ENCODE assay signal across 1 cellular context in the genomic region with DNA sequence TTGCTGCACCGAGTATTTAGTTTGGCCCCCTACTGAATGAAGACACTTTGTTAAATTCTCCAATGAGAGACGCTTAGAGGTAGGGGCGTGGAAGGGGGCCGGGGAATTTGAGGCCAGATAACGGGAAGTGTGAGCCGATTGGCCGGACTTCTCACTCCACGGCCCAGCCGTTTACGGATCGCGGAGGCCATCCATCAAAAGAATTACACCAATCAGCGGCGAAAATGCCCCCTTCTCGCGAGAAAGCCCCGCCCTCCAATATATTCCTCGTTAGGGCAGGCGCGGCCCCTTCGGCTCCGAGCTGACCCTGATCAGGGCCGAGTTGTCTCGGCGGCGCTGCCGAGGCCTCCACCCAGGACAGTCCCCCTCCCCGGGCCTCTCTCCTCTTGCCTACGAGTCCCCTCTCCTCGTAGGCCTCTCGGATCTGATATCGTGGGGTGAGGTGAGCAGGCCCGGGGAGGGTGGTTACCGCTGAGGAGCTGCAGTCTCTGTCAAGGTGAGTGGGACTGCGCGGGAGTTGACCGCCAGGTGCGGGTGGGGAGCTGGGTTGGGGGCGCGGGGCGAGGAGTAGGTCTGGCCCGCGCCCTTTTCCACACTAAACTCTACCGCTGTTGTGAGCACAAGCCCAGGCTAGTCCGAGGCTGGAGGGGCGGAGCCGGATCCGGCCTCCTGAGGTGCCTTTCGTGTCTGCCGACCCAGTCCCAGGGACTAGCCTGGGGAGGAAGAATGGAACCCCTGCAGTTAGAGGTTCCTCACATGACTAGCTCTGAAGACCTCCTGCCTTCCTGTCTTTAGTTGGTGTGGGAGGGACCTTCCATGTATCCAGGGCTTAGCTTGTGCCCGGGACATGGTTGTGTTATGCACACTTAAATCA.
TF ChIP-seq lines count a peak whose summit lies in the region.

Gene CCNG1, plus strand, starts transcription at position 287 of the 874 bp plus-strand sequence. CDS start 1,662 bp downstream, outside the sequence.

TF ChIP-seq in HepG2, 621 proteins besides CTCF, POLR2A, EP300 and RAD21 (continued from another document and continues in another):
- peak; percentile 26; the same call in 1 of the 2 replicates for TF ChIP-seq HINFP (CRISPR knock-in tag; IDR thresholded peaks at IDR 0.05; ENCODE audit: low read depth)
- no peak for TF ChIP-seq SOX6 (IDR thresholded peaks at IDR 0.05)
- TF ChIP-seq SOX6 (CRISPR knock-in tag; IDR thresholded peaks at IDR 0.05): peak; percentile 67
- no peak for TF ChIP-seq NFRKB (IDR thresholded peaks at IDR 0.05)
- TF ChIP-seq ZKSCAN8 (CRISPR knock-in tag; IDR thresholded peaks at IDR 0.05; ENCODE audit: borderline replicate concordance): no peak
- TF ChIP-seq SMAD1 (CRISPR knock-in tag; IDR thresholded peaks at IDR 0.05; ENCODE audit: borderline replicate concordance, low read depth): peak; percentile 57; the same call in 1 of the 2 replicates
- peak; percentile 64; the same call in 1 of the 2 replicates for TF ChIP-seq ZNF292 (CRISPR knock-in tag; IDR thresholded peaks at IDR 0.05; ENCODE audit: borderline replicate concordance, low read depth)
- TF ChIP-seq ZNF205 (CRISPR knock-in tag; IDR thresholded peaks at IDR 0.05): peak; percentile 44; the same call in 1 of the 2 replicates
- TF ChIP-seq FOSL1 (CRISPR knock-in tag; IDR thresholded peaks at IDR 0.05; ENCODE audit: borderline replicate concordance): no peak
- no peak for TF ChIP-seq ARNTL (CRISPR knock-in tag; IDR thresholded peaks at IDR 0.05)
- peak; percentile 58; the same call in 1 of the 2 replicates for TF ChIP-seq KLF6 (CRISPR knock-in tag; IDR thresholded peaks at IDR 0.05)
- TF ChIP-seq, protein P1, sequence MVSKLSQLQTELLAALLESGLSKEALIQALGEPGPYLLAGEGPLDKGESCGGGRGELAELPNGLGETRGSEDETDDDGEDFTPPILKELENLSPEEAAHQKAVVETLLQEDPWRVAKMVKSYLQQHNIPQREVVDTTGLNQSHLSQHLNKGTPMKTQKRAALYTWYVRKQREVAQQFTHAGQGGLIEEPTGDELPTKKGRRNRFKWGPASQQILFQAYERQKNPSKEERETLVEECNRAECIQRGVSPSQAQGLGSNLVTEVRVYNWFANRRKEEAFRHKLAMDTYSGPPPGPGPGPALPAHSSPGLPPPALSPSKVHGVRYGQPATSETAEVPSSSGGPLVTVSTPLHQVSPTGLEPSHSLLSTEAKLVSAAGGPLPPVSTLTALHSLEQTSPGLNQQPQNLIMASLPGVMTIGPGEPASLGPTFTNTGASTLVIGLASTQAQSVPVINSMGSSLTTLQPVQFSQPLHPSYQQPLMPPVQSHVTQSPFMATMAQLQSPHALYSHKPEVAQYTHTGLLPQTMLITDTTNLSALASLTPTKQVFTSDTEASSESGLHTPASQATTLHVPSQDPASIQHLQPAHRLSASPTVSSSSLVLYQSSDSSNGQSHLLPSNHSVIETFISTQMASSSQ (IDR thresholded peaks at IDR 0.05; ENCODE audit: low read depth): no peak
- TF ChIP-seq, protein P1 (CRISPR knock-in tag; IDR thresholded peaks at IDR 0.05; ENCODE audit: borderline replicate concordance): peak; percentile 39; the same call in 1 of the 2 replicates
- no peak for TF ChIP-seq ZNF576 (CRISPR knock-in tag; IDR thresholded peaks at IDR 0.05)
- peak; percentile 95 for TF ChIP-seq ZFX (CRISPR knock-in tag; IDR thresholded peaks at IDR 0.05; ENCODE audit: low read depth)
- no peak for TF ChIP-seq ZNF83 (CRISPR knock-in tag; IDR thresholded peaks at IDR 0.05; ENCODE audit: borderline replicate concordance)
- no peak for TF ChIP-seq TEAD2 (CRISPR knock-in tag; IDR thresholded peaks at IDR 0.05)
- TF ChIP-seq SNAI1 (CRISPR knock-in tag; IDR thresholded peaks at IDR 0.05; ENCODE audit: borderline replicate concordance): no peak
- peak; percentile 82 for TF ChIP-seq RXRA (CRISPR knock-in tag; IDR thresholded peaks at IDR 0.05)
- TF ChIP-seq, protein P2, sequence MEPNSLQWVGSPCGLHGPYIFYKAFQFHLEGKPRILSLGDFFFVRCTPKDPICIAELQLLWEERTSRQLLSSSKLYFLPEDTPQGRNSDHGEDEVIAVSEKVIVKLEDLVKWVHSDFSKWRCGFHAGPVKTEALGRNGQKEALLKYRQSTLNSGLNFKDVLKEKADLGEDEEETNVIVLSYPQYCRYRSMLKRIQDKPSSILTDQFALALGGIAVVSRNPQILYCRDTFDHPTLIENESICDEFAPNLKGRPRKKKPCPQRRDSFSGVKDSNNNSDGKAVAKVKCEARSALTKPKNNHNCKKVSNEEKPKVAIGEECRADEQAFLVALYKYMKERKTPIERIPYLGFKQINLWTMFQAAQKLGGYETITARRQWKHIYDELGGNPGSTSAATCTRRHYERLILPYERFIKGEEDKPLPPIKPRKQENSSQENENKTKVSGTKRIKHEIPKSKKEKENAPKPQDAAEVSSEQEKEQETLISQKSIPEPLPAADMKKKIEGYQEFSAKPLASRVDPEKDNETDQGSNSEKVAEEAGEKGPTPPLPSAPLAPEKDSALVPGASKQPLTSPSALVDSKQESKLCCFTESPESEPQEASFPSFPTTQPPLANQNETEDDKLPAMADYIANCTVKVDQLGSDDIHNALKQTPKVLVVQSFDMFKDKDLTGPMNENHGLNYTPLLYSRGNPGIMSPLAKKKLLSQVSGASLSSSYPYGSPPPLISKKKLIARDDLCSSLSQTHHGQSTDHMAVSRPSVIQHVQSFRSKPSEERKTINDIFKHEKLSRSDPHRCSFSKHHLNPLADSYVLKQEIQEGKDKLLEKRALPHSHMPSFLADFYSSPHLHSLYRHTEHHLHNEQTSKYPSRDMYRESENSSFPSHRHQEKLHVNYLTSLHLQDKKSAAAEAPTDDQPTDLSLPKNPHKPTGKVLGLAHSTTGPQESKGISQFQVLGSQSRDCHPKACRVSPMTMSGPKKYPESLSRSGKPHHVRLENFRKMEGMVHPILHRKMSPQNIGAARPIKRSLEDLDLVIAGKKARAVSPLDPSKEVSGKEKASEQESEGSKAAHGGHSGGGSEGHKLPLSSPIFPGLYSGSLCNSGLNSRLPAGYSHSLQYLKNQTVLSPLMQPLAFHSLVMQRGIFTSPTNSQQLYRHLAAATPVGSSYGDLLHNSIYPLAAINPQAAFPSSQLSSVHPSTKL (CRISPR knock-in tag; IDR thresholded peaks at IDR 0.05): peak; percentile 21; the same call in 1 of the 2 replicates
- TF ChIP-seq ZNF749 (CRISPR knock-in tag; IDR thresholded peaks at IDR 0.05; ENCODE audit: borderline replicate concordance): 0 out of 2 replicates have a peak, but pooled peaks have one; percentile 29
- TF ChIP-seq JUND (CRISPR knock-in tag; IDR thresholded peaks at IDR 0.05): no peak
- TF ChIP-seq HMG20A (CRISPR knock-in tag; IDR thresholded peaks at IDR 0.05; ENCODE audit: borderline replicate concordance): no peak
- peak; percentile 99 for TF ChIP-seq POLR2G (IDR thresholded peaks at IDR 0.05; ENCODE audit: low read depth, low read length)
- TF ChIP-seq, protein P3, sequence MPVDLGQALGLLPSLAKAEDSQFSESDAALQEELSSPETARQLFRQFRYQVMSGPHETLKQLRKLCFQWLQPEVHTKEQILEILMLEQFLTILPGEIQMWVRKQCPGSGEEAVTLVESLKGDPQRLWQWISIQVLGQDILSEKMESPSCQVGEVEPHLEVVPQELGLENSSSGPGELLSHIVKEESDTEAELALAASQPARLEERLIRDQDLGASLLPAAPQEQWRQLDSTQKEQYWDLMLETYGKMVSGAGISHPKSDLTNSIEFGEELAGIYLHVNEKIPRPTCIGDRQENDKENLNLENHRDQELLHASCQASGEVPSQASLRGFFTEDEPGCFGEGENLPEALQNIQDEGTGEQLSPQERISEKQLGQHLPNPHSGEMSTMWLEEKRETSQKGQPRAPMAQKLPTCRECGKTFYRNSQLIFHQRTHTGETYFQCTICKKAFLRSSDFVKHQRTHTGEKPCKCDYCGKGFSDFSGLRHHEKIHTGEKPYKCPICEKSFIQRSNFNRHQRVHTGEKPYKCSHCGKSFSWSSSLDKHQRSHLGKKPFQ (CRISPR knock-in tag; IDR thresholded peaks at IDR 0.05; ENCODE audit: insufficient replicate concordance): peak; percentile 77
- peak; percentile 79 for TF ChIP-seq U2AF1 (optimal IDR thresholded peaks at IDR 0.05; ENCODE audit: low read depth, low read length)
- no peak for TF ChIP-seq KDM6A (CRISPR knock-in tag; IDR thresholded peaks at IDR 0.05; ENCODE audit: low read depth)
- TF ChIP-seq MEIS1 (CRISPR knock-in tag; IDR thresholded peaks at IDR 0.05; ENCODE audit: borderline replicate concordance): no peak
- peak; percentile 24; the same call in 1 of the 2 replicates for TF ChIP-seq ESRRA (CRISPR knock-in tag; IDR thresholded peaks at IDR 0.05; ENCODE audit: low read depth)
- TF ChIP-seq BCL3 (CRISPR knock-in tag; IDR thresholded peaks at IDR 0.05): peak; percentile 76; the same call in 1 of the 2 replicates
- TF ChIP-seq KAT8 (CRISPR knock-in tag; IDR thresholded peaks at IDR 0.05): peak; percentile 78
- peak; percentile 68; the same call in 1 of the 2 replicates for TF ChIP-seq ZNF768 (CRISPR knock-in tag; IDR thresholded peaks at IDR 0.05)
- no peak for TF ChIP-seq NR1H2 (CRISPR knock-in tag; IDR thresholded peaks at IDR 0.05; ENCODE audit: borderline replicate concordance, low read depth)
- peak; percentile 10; the same call in 1 of the 2 replicates for TF ChIP-seq CREB3 (CRISPR knock-in tag; IDR thresholded peaks at IDR 0.05)
- TF ChIP-seq ZNF451 (CRISPR knock-in tag; IDR thresholded peaks at IDR 0.05): no peak
- peak; percentile 37 for TF ChIP-seq NR2C2 (CRISPR knock-in tag; IDR thresholded peaks at IDR 0.05; ENCODE audit: borderline replicate concordance)
- no peak for TF ChIP-seq LBX2 (CRISPR knock-in tag; IDR thresholded peaks at IDR 0.05; ENCODE audit: borderline replicate concordance)
- no peak for TF ChIP-seq ZBTB14 (CRISPR knock-in tag; IDR thresholded peaks at IDR 0.05)
- TF ChIP-seq KLF12 (CRISPR knock-in tag; IDR thresholded peaks at IDR 0.05; ENCODE audit: borderline replicate concordance): 0 out of 2 replicates have a peak, but pooled peaks have one; percentile 23
